Comparison of ENCODE assay signal across 14 cellular contexts in the genomic region with DNA sequence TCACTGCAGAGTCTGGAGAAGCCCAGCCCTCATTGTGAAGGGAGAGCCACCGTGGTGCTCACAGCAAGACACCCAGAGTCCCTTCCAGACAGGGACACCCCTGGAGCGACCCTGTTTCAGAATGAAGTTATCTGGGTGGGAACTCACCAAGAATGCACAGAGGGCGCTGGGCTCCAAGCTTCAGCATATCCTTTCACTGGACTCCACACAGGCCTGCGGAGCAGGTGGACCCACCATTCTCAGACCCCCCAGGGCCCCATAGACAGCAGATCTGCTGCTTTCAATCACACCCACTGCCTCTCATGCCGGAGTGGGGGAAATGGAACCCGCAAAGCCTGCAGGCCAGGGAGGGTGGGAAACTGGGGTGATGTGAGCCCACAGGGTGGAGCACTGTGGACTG.
DNase-seq lines count a peak whose midpoint lies in the region; ATAC-seq and TF ChIP-seq lines count a peak whose summit lies in the region.
"Had no signal": no experiment of that assay in that cellular context is flagged by ENCODE, and none has a peak within 500 bp of the region (broad histone marks: within the 10 kb centered on the region; RNA-seq: fewer than 3 reads in every experiment).

No MANE protein-coding gene starts in this region.

- H3K4me1 Mint-ChIP-seq in activated T-helper 17 cell treated with anti-CD3 and anti-CD28 coated beads, Interleukin-2, amount 50 U/mL, for 72 hours: no peaks in the 10 kb centered on the region
- H3K4me1 Mint-ChIP-seq in neural crest cell: peaks cover 24% of the 10 kb centered on the region
- H3K4me1 Mint-ChIP-seq: B cell; CD8-positive, alpha-beta memory T cell had no signal

- intact Hi-C loops in left ventricle myocardium superior (cut with micrococcal nuclease): no loop called here

- no peak overlapping the region for H3K27ac ChIP-seq in right atrium auricular region
- H3K27ac ChIP-seq: BLaER1 treated with 17β-estradiol and CSF1 and Interleukin-3, amounts not matched to agents 10 nM and 100 nM had no signal

- H3K27me3 Mint-ChIP-seq in activated T-helper 17 cell treated with anti-CD3 and anti-CD28 coated beads, Interleukin-2, amount 50 U/mL, for 72 hours: no peaks in the 10 kb centered on the region
- no peaks in the 10 kb centered on the region for H3K27me3 Mint-ChIP-seq in neural crest cell (ENCODE audit: low read depth)
- H3K27me3 Mint-ChIP-seq: B cell; CD4-positive, CD25-positive, alpha-beta regulatory T cell; CD8-positive, alpha-beta memory T cell had no signal

- H3K27me3 ChIP-seq in right atrium auricular region: no peaks in the 10 kb centered on the region
- H3K27me3 ChIP-seq: BLaER1 treated with 17β-estradiol and CSF1 and Interleukin-3, amounts not matched to agents 10 nM and 100 nM had no signal

- H3K4me3 ChIP-seq in right atrium auricular region: no peak overlapping the region
- H3K4me3 ChIP-seq: BLaER1 treated with 17β-estradiol and CSF1 and Interleukin-3, amounts not matched to agents 10 nM and 100 nM had no signal

- no peak for ATAC-seq in left ventricle myocardium superior
- no peak for ATAC-seq in activated T-helper 17 cell treated with anti-CD3 and anti-CD28 coated beads, Interleukin-2, amount 50 U/mL, for 72 hours (replicated peaks)
- ATAC-seq in activated naive CD4-positive, alpha-beta T cell treated with anti-CD3 and anti-CD28 coated beads, Interleukin-2, amount 50 U/mL, for 72 hours: no peak
- ATAC-seq: HepG2 had no signal

- no peak overlapping the region for H3K4me3 Mint-ChIP-seq in activated T-helper 17 cell treated with anti-CD3 and anti-CD28 coated beads, Interleukin-2, amount 50 U/mL, for 72 hours
- no peak overlapping the region for H3K4me3 Mint-ChIP-seq in neural crest cell
- H3K4me3 Mint-ChIP-seq: B cell; CD4-positive, CD25-positive, alpha-beta regulatory T cell; CD8-positive, alpha-beta memory T cell; H9 had no signal

- no peaks in the 10 kb centered on the region for H3K36me3 Mint-ChIP-seq in activated T-helper 17 cell treated with anti-CD3 and anti-CD28 coated beads, Interleukin-2, amount 50 U/mL, for 72 hours (ENCODE audit: low read depth)
- H3K36me3 Mint-ChIP-seq in neural crest cell (ENCODE audit: low read depth): peaks cover 7% of the 10 kb centered on the region
- peaks cover under 1 to 4% of the 10 kb centered on the region in 2 donors for H3K36me3 Mint-ChIP-seq in activated naive CD4-positive, alpha-beta T cell treated with anti-CD3 and anti-CD28 coated beads, Interleukin-2, amount 50 U/mL, for 72 hours
- H3K36me3 Mint-ChIP-seq: CD4-positive, CD25-positive, alpha-beta regulatory T cell; CD8-positive, alpha-beta memory T cell had no signal

- TF ChIP-seq CTCF in right atrium auricular region (IDR thresholded peaks at IDR 0.05): no peak
- TF ChIP-seq CTCF in neural crest cell (conservative IDR thresholded peaks at IDR 0.05): no peak

- H3K9me3 Mint-ChIP-seq in activated T-helper 17 cell treated with anti-CD3 and anti-CD28 coated beads, Interleukin-2, amount 50 U/mL, for 72 hours: no peaks in the 10 kb centered on the region
- H3K9me3 Mint-ChIP-seq in neural crest cell: no peaks in the 10 kb centered on the region
- H3K9me3 Mint-ChIP-seq in activated naive CD4-positive, alpha-beta T cell treated with anti-CD3 and anti-CD28 coated beads, Interleukin-2, amount 50 U/mL, for 72 hours: no peaks in the 10 kb centered on the region
- H3K9me3 Mint-ChIP-seq: CD4-positive, CD25-positive, alpha-beta regulatory T cell; CD8-positive, alpha-beta memory T cell; H9 had no signal

- peak overlapping the region; percentile 18 for H3K27ac Mint-ChIP-seq in activated T-helper 17 cell treated with anti-CD3 and anti-CD28 coated beads, Interleukin-2, amount 50 U/mL, for 72 hours
- H3K27ac Mint-ChIP-seq in neural crest cell (ENCODE audit: unreplicated experiment): peak overlapping the region; percentile 47
- no peak overlapping the region for H3K27ac Mint-ChIP-seq in activated naive CD4-positive, alpha-beta T cell treated with anti-CD3 and anti-CD28 coated beads, Interleukin-2, amount 50 U/mL, for 72 hours
- H3K27ac Mint-ChIP-seq: B cell; CD4-positive, CD25-positive, alpha-beta regulatory T cell had no signal

- DNase-seq in left ventricle myocardium superior: peak; percentile 0
- no peak for DNase-seq in right atrium auricular region (ENCODE audit: low spot score)
- no peak for DNase-seq in neural crest cell (ENCODE audit: low read depth, low spot score)
- no peak for DNase-seq in stimulated activated CD4-positive, alpha-beta T cell treated with anti-CD3 and anti-CD28 coated beads, Interleukin-2, amount 100 ng/mL, for 24 hours
- no peak for DNase-seq in activated naive CD4-positive, alpha-beta T cell treated with anti-CD3 and anti-CD28 coated beads, Interleukin-2, amount 50 U/mL, for 72 hours (ENCODE audit: low spot score in 2 of 2)
- no peak for DNase-seq in ecto neural progenitor cell (ENCODE audit: low spot score)
- DNase-seq: CD4-positive, CD25-positive, alpha-beta regulatory T cell; CD8-positive, alpha-beta memory T cell; COR-L47; H9 had no signal

- H3K9me3 ChIP-seq in right atrium auricular region: no peaks in the 10 kb centered on the region
- H3K9me3 ChIP-seq: BLaER1 treated with 17β-estradiol and CSF1 and Interleukin-3, amounts not matched to agents 10 nM and 100 nM had no signal

- H3K4me1 ChIP-seq in right atrium auricular region: no peaks in the 10 kb centered on the region
- H3K4me1 ChIP-seq: BLaER1 treated with 17β-estradiol and CSF1 and Interleukin-3, amounts not matched to agents 10 nM and 100 nM had no signal

- H3K36me3 ChIP-seq in right atrium auricular region: no peaks in the 10 kb centered on the region

Comparison
In these comparisons a context has a peak if more than half of its experiments do, and no peak if none do; other contexts are left out.
1. H3K27ac Mint-ChIP-seq: peak in activated T-helper 17 cell treated with anti-CD3 and anti-CD28 coated beads, Interleukin-2, amount 50 U/mL, for 72 hours (single experiment) and neural crest cell (single experiment); none in activated naive CD4-positive, alpha-beta T cell treated with anti-CD3 and anti-CD28 coated beads, Interleukin-2, amount 50 U/mL, for 72 hours (0 of 2).